19 cellular contexts compared by ENCODE assay signal in the genomic region with DNA sequence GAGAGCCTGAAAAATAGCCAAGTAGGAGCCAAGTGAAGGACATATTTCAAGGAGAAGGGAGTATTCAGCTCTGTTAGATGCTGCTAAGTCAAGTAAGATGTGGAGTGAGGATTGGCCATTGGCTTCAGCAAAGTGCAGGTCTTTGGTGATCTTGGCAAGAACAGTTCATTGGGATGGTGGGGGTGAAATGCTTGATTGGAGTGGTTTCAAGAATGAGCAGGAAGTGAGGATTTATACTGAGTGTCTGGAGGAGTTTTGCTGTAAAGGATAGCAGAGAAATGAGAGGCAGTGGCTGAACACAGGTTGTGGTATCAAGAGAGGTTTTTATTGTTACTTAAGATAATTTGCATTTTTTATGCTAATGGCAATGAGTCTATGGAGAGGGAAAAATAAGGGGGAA.
DNase-seq lines count a peak whose midpoint lies in the region; FAIRE-seq and TF ChIP-seq lines count a peak whose summit lies in the region.
"Had no signal": no experiment of that assay in that cellular context is flagged by ENCODE, and none has a peak within 500 bp of the region (broad histone marks: within the 10 kb centered on the region; RNA-seq: fewer than 3 reads in every experiment).

No MANE protein-coding gene starts in this region.

- no peaks in the 10 kb centered on the region for H3K9me2 ChIP-seq in SK-N-SH

- no peaks in the 10 kb centered on the region for H4K20me1 ChIP-seq in SK-N-SH (ENCODE audit: insufficient read depth)

- H3F3A ChIP-seq in SK-N-SH (replicated peaks; ENCODE audit: insufficient read depth), result peaks cover 5% of the 10 kb centered on the region

- POLR2A ChIA-PET in SK-N-SH (lab: Yijun Ruan, JAX), result no interaction called here

- no peak overlapping the region for H2AFZ ChIP-seq in SK-N-SH (ENCODE audit: low read depth)
- H2AFZ ChIP-seq: GM23338 had no signal

- CTCF ChIA-PET in SK-N-SH (lab: Yijun Ruan, JAX), result interaction anchor here (1.1 to 1.6 kb wide), 2 partner anchors 22 to 58 kb away, joined by 3 to 5 read pairs; no protein-coding TSS in a partner anchor

- no peaks in the 10 kb centered on the region for H3K79me2 ChIP-seq in SK-N-SH (ENCODE audit: insufficient read depth)

- no peak for TF ChIP-seq RAD21 in SK-N-SH (IDR thresholded peaks at IDR 0.05; ENCODE audit: low read length)

- intact Hi-C loops in dorsolateral prefrontal cortex (cut with DNase I), result no loop called here
- intact Hi-C loops in posterior vena cava (cut with DNase I), result no loop called here
- intact Hi-C loops in prostate gland (cut with DNase I), result no loop called here

- TF ChIP-seq POLR2A in H54 (IDR thresholded peaks at IDR 0.05; ENCODE audit: low read depth, low read length) (no peak), prostate gland (IDR thresholded peaks at IDR 0.05) (no peak)

- FAIRE-seq in H54 (lab: Jason Lieb, UNC), result peak; percentile 38
- FAIRE-seq: G401.6, HepG2 had no signal

- TF ChIP-seq CTCF in SK-N-SH (IDR thresholded peaks at IDR 0.05), result no peak
- TF ChIP-seq CTCF in dorsolateral prefrontal cortex (IDR thresholded peaks at IDR 0.05 in 54 of 56, conservative IDR thresholded peaks at IDR 0.05 in 2 of 56; ENCODE audit: low read depth in 1 of 56, partially characterized antibody in 56 of 56), result no peak
- no peak for TF ChIP-seq CTCF in prostate gland (IDR thresholded peaks at IDR 0.05)

- H3K9me3 ChIP-seq in SK-N-SH (no peaks in the 10 kb centered on the region), prostate gland (no peaks in the 10 kb centered on the region)
- H3K9me3 ChIP-seq: SJCRH30 had no signal

- H3K27ac ChIP-seq in SK-N-SH (ENCODE audit: low read depth in 2 of 2, low read length in 1 of 2), result no peak overlapping the region
- H3K27ac ChIP-seq in dorsolateral prefrontal cortex, result peak overlapping the region in 55 of 59 donors; percentile 7 to 96 (median 81)
- H3K27ac ChIP-seq in substantia nigra (ENCODE audit: low read depth, low read length, poor library complexity, severe bottlenecking), result peak overlapping the region; percentile 9
- no peak overlapping the region for H3K27ac ChIP-seq in prostate gland
- H3K27ac ChIP-seq: KMS-11, SJCRH30 had no signal

- H3K9ac ChIP-seq in SK-N-SH, result no peak overlapping the region
- H3K9ac ChIP-seq: KMS-11 had no signal

- H3K4me1 ChIP-seq in SK-N-SH (ENCODE audit: control insufficient read depth in 1 of 2, insufficient read depth in 2 of 2, low read depth in 1 of 2, low read length in 1 of 2), result peaks cover 7 to 21% of the 10 kb centered on the region in 2 experiments; a peak in 3 of 4 replicates
- no peaks in the 10 kb centered on the region for H3K4me1 ChIP-seq in prostate gland (replicated peaks)
- H3K4me1 ChIP-seq: SJCRH30 had no signal

- H3K36me3 ChIP-seq in SK-N-SH (replicated peaks in 1 of 2; ENCODE audit: control insufficient read depth in 1 of 2, insufficient read depth in 2 of 2, low read length in 1 of 2) (peaks cover 8 to 9% of the 10 kb centered on the region in 2 experiments), prostate gland (no peaks in the 10 kb centered on the region)
- H3K36me3 ChIP-seq: SJCRH30 had no signal

- DNase-seq in H54 (ENCODE audit: insufficient read length, low spot score) (no peak), SK-N-SH (no peak), dorsolateral prefrontal cortex (no peak), substantia nigra (lab: John Stamatoyannopoulos, UW) (no peak), posterior vena cava (ENCODE audit: low spot score) (no peak), prostate gland (ENCODE audit: low spot score) (no peak), kidney tubule cell (ENCODE audit: low spot score) (no peak)
- DNase-seq: CD8-positive, alpha-beta T cell; NCI-H1048; NCI-H146; NCI-H2081; NCI-H2227 treated with DMSO at 0.1 percent for 48 hours; NCI-H524 treated with DMSO at 0.1 percent for 48 hours; OCI-M1; SJCRH30 had no signal

- H3K4me3 ChIP-seq in SK-N-SH (ENCODE audit: low read depth in 2 of 2, low read length in 1 of 2) (no peak overlapping the region), dorsolateral prefrontal cortex (no peak overlapping the region), prostate gland (no peak overlapping the region)
- H3K4me3 ChIP-seq: GM23338, SJCRH30 had no signal

- no peak for TF ChIP-seq EP300 in SK-N-SH (IDR thresholded peaks at IDR 0.05; ENCODE audit: borderline replicate concordance in 1 of 2, low read depth in 1 of 2, low read length in 1 of 2)

- H3K27me3 ChIP-seq in SK-N-SH (ENCODE audit: insufficient read depth), result no peaks in the 10 kb centered on the region
- H3K27me3 ChIP-seq in dorsolateral prefrontal cortex, result no peaks in the 10 kb centered on the region
- H3K27me3 ChIP-seq in prostate gland (replicated peaks; ENCODE audit: insufficient read depth), result no peaks in the 10 kb centered on the region
- H3K27me3 ChIP-seq: SJCRH30 had no signal

- H3K4me2 ChIP-seq in SK-N-SH, result no peak overlapping the region
- H3K4me2 ChIP-seq: KMS-11 had no signal

TF ChIP-seq in SK-N-SH, 30 proteins besides CTCF, POLR2A, EP300 and RAD21:
- no peak for TF ChIP-seq NRF1 (IDR thresholded peaks at IDR 0.05; ENCODE audit: low read depth, low read length)
- peak; percentile 64 for TF ChIP-seq NFIC (IDR thresholded peaks at IDR 0.05; ENCODE audit: borderline replicate concordance)

Comparison
In these comparisons a context has a peak if more than half of its experiments do, and no peak if none do; other contexts are left out.
1. H3K27ac ChIP-seq: peak in dorsolateral prefrontal cortex (55 of 59) and substantia nigra (single experiment); none in SK-N-SH (0 of 2) and prostate gland (0 of 2).